In the genomic region with DNA sequence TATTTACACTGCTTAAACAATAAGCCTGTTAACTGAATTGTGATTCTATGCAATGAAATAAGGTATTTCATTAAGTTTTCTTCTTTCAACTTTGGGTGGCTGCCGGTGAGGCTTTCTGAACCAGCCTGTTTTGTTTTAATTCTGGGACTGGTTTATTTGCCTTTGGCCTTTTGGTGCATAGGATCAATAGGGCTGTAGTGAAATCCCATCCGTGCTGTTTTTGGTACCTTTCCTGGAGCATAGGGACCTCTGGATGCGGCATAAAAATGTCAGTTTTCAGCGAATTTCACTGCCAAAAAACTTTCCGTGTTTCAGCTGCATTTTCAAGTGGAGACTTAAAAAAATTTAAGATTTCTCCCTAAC, we compare ENCODE assay signal across 1 cellular context.
TF ChIP-seq lines count a peak whose summit lies in the region.

No MANE protein-coding gene starts in this region.

TF ChIP-seq in HepG2, 621 proteins besides CTCF, POLR2A, EP300 and RAD21:
- TF ChIP-seq KDM3A (CRISPR knock-in tag; IDR thresholded peaks at IDR 0.05; ENCODE audit: low read depth): no peak
- no peak for TF ChIP-seq HNF4G (IDR thresholded peaks at IDR 0.05; ENCODE audit: borderline replicate concordance, low read depth, low read length)
- TF ChIP-seq HNF4G (CRISPR knock-in tag; IDR thresholded peaks at IDR 0.05; ENCODE audit: borderline replicate concordance, low read depth): no peak
- TF ChIP-seq ZNF678 (CRISPR knock-in tag; IDR thresholded peaks at IDR 0.05): 0 out of 2 replicates have a peak, but pooled peaks have one; percentile 7
- TF ChIP-seq, protein P1, sequence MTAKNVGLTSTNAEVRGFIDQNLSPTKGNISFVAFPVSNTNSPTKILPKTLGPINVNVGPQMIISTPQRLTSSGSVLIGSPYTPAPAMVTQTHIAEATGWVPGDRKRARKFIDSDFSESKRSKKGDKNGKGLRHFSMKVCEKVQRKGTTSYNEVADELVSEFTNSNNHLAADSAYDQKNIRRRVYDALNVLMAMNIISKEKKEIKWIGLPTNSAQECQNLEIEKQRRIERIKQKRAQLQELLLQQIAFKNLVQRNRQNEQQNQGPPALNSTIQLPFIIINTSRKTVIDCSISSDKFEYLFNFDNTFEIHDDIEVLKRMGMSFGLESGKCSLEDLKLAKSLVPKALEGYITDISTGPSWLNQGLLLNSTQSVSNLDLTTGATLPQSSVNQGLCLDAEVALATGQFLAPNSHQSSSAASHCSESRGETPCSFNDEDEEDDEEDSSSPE (CRISPR knock-in tag; IDR thresholded peaks at IDR 0.05): no peak
- TF ChIP-seq KLF12 (CRISPR knock-in tag; IDR thresholded peaks at IDR 0.05; ENCODE audit: borderline replicate concordance): 0 out of 2 replicates have a peak, but pooled peaks have one; percentile 11
- no peak for TF ChIP-seq POLR2G (IDR thresholded peaks at IDR 0.05; ENCODE audit: low read depth, low read length)
- TF ChIP-seq, protein P2, sequence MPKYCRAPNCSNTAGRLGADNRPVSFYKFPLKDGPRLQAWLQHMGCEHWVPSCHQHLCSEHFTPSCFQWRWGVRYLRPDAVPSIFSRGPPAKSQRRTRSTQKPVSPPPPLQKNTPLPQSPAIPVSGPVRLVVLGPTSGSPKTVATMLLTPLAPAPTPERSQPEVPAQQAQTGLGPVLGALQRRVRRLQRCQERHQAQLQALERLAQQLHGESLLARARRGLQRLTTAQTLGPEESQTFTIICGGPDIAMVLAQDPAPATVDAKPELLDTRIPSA (CRISPR knock-in tag; IDR thresholded peaks at IDR 0.05; ENCODE audit: borderline replicate concordance): peak; percentile 17; the same call in 1 of the 2 replicates
- TF ChIP-seq KLF9 (CRISPR knock-in tag; IDR thresholded peaks at IDR 0.05; ENCODE audit: low read depth): no peak
- TF ChIP-seq ZMAT3 (CRISPR knock-in tag; conservative IDR thresholded peaks at IDR 0.05): 0 out of 2 replicates have a peak, but pooled peaks have one; percentile 4
- no peak for TF ChIP-seq ZNF781 (CRISPR knock-in tag; IDR thresholded peaks at IDR 0.05; ENCODE audit: borderline replicate concordance, not compliant biosample characterization)
- no peak for TF ChIP-seq ATF7 (IDR thresholded peaks at IDR 0.05)
- TF ChIP-seq ATF7 (CRISPR knock-in tag; IDR thresholded peaks at IDR 0.05): no peak
- TF ChIP-seq ISX (CRISPR knock-in tag; conservative IDR thresholded peaks at IDR 0.05): no peak; the same call in 1 of the 2 replicates
- TF ChIP-seq, protein P3, sequence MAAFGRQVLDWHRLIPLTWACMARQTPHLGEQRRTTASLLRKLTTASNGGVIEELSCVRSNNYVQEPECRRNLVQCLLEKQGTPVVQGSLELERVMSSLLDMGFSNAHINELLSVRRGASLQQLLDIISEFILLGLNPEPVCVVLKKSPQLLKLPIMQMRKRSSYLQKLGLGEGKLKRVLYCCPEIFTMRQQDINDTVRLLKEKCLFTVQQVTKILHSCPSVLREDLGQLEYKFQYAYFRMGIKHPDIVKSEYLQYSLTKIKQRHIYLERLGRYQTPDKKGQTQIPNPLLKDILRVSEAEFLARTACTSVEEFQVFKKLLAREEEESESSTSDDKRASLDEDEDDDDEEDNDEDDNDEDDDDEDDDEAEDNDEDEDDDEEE (CRISPR knock-in tag; IDR thresholded peaks at IDR 0.05): no peak
- TF ChIP-seq CCDC6 (CRISPR knock-in tag; IDR thresholded peaks at IDR 0.05): no peak
- TF ChIP-seq ZNF337 (CRISPR knock-in tag; IDR thresholded peaks at IDR 0.05; ENCODE audit: borderline replicate concordance, low read depth): 0 out of 2 replicates have a peak, but pooled peaks have one; percentile 0
- no peak for TF ChIP-seq ZNF550 (CRISPR knock-in tag; IDR thresholded peaks at IDR 0.05; ENCODE audit: borderline replicate concordance)
- 0 out of 4 replicates have a peak, but pooled peaks of 1 of the 2 experiments have one; percentile 8 for TF ChIP-seq KLF16 (CRISPR knock-in tag; IDR thresholded peaks at IDR 0.05)
- 0 out of 2 replicates have a peak, but pooled peaks have one; percentile 12 for TF ChIP-seq KDM5A (IDR thresholded peaks at IDR 0.05; ENCODE audit: borderline replicate concordance, low read length)
